24 cellular contexts compared by ENCODE assay signal in the genomic region with DNA sequence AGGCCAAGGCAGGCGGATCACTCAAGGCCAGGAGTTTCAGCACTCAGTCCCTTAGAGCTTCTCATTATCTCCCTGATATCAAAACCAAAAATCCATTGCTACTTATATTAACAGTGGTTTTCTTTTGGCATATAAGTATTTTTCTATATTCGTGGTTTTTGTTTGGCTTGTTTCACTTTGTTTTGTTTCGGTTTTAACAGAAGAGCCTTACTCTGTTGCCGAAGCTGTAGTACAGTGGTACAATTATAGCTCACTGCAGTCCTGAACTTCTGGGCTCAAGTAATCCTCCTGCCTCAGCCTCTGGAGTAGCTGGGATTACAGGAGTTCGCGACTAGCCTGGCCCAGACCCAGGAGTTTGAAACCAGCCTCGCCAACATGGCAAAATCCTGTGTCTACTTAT. TPM values are rescaled to one million over a fixed set of nuclear protein-coding genes. Genes with fewer than 3 reads are reported as not detected.
"Had no signal": no experiment of that assay in that cellular context is flagged by ENCODE, and none has a peak within 500 bp of the region (broad histone marks: within the 10 kb centered on the region; RNA-seq: fewer than 3 reads in every experiment).

No MANE protein-coding gene starts in this region.

- H3K27ac ChIP-seq: brain microvascular endothelial cell, coronary artery, dorsolateral prefrontal cortex had no signal

- DNase-seq: activated CD4-positive, alpha-beta T cell treated with anti-CD3 and anti-CD28 coated beads for 1 hour; activated CD4-positive, alpha-beta T cell treated with anti-CD3 and anti-CD28 coated beads for 4 hours; activated CD4-positive, alpha-beta T cell treated with anti-CD3 and anti-CD28 coated beads, Interleukin-2, amount 50 U/mL, for 1 hour; activated CD4-positive, alpha-beta T cell treated with anti-CD3 and anti-CD28 coated beads, Interleukin-2, amount 50 U/mL, for 48 hours; activated CD8-positive, alpha-beta memory T cell treated with anti-CD3 and anti-CD28 coated beads for 24 hours; activated CD8-positive, alpha-beta T cell treated with anti-CD3 and anti-CD28 coated beads for 36 hours; activated effector memory CD4-positive, alpha-beta T cell treated with Interleukin-2 at 50 U/mL for 16 hours; activated gamma-delta T cell treated with Interleukin-2 at 50 U/mL for 16 hours; activated naive CD4-positive, alpha-beta T cell treated with anti-CD3 and anti-CD28 coated beads, Interleukin-2, amount 50 U/mL, for 16 hours; activated naive CD4-positive, alpha-beta T cell treated with Interleukin-2 at 50 U/mL for 16 hours; activated T-cell treated with anti-CD3 and anti-CD28 coated beads, Interleukin-2, amount 50 U/mL, for 4 hours; amniotic stem cell; anterior cingulate cortex; brain microvascular endothelial cell; dorsolateral prefrontal cortex; effector memory CD4-positive, alpha-beta T cell; endodermal cell; foreskin fibroblast; head of caudate nucleus; hippocampal formation had no signal

- ATAC-seq: activated CD8-positive, alpha-beta T cell treated with anti-CD3 and anti-CD28 coated beads for 36 hours; activated T-cell treated with anti-CD3 and anti-CD28 coated beads, Interleukin-2, amount 50 U/mL, for 4 hours; activated T-helper 17 cell treated with anti-CD3 and anti-CD28 coated beads, Interleukin-2, amount 50 U/mL, for 72 hours; esophagus mucosa; WTC11 had no signal

- H3K4me3 ChIP-seq: coronary artery, dorsolateral prefrontal cortex had no signal

- H3K36me3 ChIP-seq: brain microvascular endothelial cell had no signal

- H3K27me3 ChIP-seq: brain microvascular endothelial cell, dorsolateral prefrontal cortex had no signal

RNA-seq across cellular contexts. Expression of a gene that starts 42.5 kb away (rescaled TPM):
- total RNA-seq: activated CD8-positive, alpha-beta T cell treated with anti-CD3 and anti-CD28 coated beads for 36 hours had no signal
